In the genomic region with DNA sequence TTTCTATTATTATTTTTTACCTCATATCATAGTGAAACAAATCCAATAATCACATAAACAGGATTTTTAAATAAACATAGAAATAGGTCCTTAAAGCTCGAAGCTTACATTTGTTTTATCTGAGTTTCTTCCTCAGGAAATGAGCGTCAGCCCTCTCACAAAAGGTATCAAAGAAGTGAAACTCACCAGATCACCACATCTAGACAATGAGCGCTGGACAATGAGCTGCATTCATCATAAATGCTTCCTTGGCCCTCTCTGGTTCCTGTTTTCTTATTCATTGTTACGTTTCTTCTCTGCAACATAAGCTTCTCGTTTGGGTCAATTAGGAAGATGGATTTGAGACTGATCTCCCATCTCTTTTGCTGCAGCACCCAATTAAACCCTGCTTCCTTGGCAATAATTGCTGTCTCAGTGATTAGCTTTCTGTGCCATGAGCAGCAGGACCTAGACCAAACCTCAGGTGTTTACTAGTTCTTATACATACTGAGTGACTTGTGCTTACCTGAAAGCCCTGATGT, we compare ENCODE assay signal across 24 cellular contexts.
"Had no signal": no experiment of that assay in that cellular context is flagged by ENCODE, and none has a peak within 500 bp of the region (broad histone marks: within the 10 kb centered on the region; RNA-seq: fewer than 3 reads in every experiment).

No MANE protein-coding gene starts in this region.

- H3K4me3 ChIP-seq: colonic mucosa, esophagus squamous epithelium, gastrocnemius medialis, lung, prostate gland, smooth muscle cell, thyroid gland, vagina had no signal

- H3K27me3 ChIP-seq: colonic mucosa, esophagus squamous epithelium, gastrocnemius medialis, thyroid gland, vagina had no signal

- H3K36me3 ChIP-seq: colonic mucosa, esophagus squamous epithelium, gastrocnemius medialis, prostate gland, thyroid gland, vagina had no signal

- H3K27ac Mint-ChIP-seq: dendritic cell treated with granulocyte-macrophage colony-stimulating factor and Interleukin-4, amounts not matched to agents 40 ng/mL and 50 ng/mL, for 4 days; endodermal cell; memory B cell; natural killer cell; stimulated activated naive CD8-positive, alpha-beta T cell treated with anti-CD3 and anti-CD28 coated beads, Interleukin-15, amount 100 ng/mL, for 72 hours had no signal

- FAIRE-seq: keratinocyte had no signal

- H3K4me3 Mint-ChIP-seq: dendritic cell treated with granulocyte-macrophage colony-stimulating factor and Interleukin-4, amounts not matched to agents 40 ng/mL and 50 ng/mL, for 4 days; endodermal cell; memory B cell; natural killer cell; neural crest cell; stimulated activated naive CD8-positive, alpha-beta T cell treated with anti-CD3 and anti-CD28 coated beads, Interleukin-15, amount 100 ng/mL, for 72 hours had no signal

- H3K4me1 Mint-ChIP-seq: endodermal cell; memory B cell; stimulated activated naive CD8-positive, alpha-beta T cell treated with anti-CD3 and anti-CD28 coated beads, Interleukin-15, amount 100 ng/mL, for 72 hours had no signal

- H3K36me3 Mint-ChIP-seq: memory B cell, natural killer cell had no signal

- H3K27me3 Mint-ChIP-seq: dendritic cell treated with granulocyte-macrophage colony-stimulating factor and Interleukin-4, amounts not matched to agents 40 ng/mL and 50 ng/mL, for 4 days; memory B cell; stimulated activated naive CD8-positive, alpha-beta T cell treated with anti-CD3 and anti-CD28 coated beads, Interleukin-15, amount 100 ng/mL, for 72 hours had no signal

- H3K27ac ChIP-seq: colonic mucosa, esophagus squamous epithelium, gastrocnemius medialis, prostate gland, thyroid gland, vagina had no signal

- H3K4me1 ChIP-seq: colonic mucosa, esophagus squamous epithelium, gastrocnemius medialis, prostate gland, thyroid gland, vagina had no signal

- ATAC-seq: gastrocnemius medialis; natural killer cell; sciatic nerve; stimulated activated naive CD8-positive, alpha-beta T cell treated with anti-CD3 and anti-CD28 coated beads, Interleukin-15, amount 100 ng/mL, for 72 hours had no signal

- DNase-seq: colonic mucosa; effector CD8-positive, alpha-beta T cell; endodermal cell; esophagus squamous epithelium; foreskin fibroblast; gastrocnemius medialis; head of caudate nucleus; natural killer cell; stimulated activated CD4-positive, alpha-beta T cell treated with anti-CD3 and anti-CD28 coated beads, Interleukin-12 subunit alpha, Interleukin-12 subunit beta, amount 100 ng/mL, for 4 hours; stimulated activated CD4-positive, alpha-beta T cell treated with anti-CD3 and anti-CD28 coated beads, Interleukin-1b, Interleukin-23, amount 100 ng/mL, for 48 hours; stimulated activated CD4-positive, alpha-beta T cell treated with anti-CD3 and anti-CD28 coated beads, Interleukin-4, amount 100 ng/mL, for 1 hour; stimulated activated CD8-positive, alpha-beta memory T cell treated with anti-CD3 and anti-CD28 coated beads, Interleukin-4, amount 100 ng/mL, for 48 hours; stimulated activated naive CD4-positive, alpha-beta T cell; stimulated activated naive CD8-positive, alpha-beta T cell treated with anti-CD3 and anti-CD28 coated beads, Interleukin-15, amount 100 ng/mL, for 72 hours; thyroid gland had no signal

- H3K4me2 ChIP-seq: smooth muscle cell had no signal

- H3K9me3 ChIP-seq: colonic mucosa, gastrocnemius medialis, prostate gland, thyroid gland, vagina had no signal
